In the genomic region with DNA sequence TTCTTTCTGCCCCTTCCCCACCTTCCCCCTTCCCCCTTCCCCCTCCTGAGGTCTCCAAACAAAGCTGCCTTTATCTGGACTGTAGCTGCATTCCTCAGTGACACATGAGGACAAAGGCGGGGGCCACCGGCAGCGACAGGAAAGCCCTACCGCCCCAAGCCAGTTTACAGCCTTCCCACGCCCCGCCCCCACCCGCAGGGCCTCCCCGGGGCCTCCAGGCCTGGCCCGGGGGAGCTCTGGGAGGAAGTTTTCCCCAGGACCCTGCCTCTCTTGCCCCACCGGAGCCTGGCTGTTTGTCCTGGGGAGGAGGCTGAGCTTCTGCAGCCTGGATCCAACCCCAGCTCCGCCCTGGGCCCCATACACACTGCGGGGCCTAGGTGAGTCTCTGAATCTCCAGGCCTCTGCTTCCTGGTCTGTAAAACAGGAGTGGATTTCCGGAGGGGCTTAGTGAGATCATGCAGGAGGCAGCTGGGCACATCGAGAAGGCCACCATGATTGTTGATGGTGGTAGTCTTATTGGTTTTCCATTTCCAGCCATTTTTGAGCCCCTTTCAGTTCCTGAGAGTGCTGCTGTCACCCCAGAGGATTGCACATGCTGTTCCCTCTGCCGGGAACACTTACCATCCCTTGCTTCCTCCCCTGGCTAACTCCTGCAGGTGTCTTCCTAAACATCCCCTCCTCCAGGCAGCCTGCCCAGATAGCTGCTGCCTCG, we compare ENCODE assay signal across 1 cellular context.
TF ChIP-seq lines count a peak whose summit lies in the region.

No MANE protein-coding gene starts in this region.

TF ChIP-seq in HEK293, 187 proteins besides CTCF, POLR2A, EP300 and RAD21 (continued from another document):
- TF ChIP-seq, protein P1, sequence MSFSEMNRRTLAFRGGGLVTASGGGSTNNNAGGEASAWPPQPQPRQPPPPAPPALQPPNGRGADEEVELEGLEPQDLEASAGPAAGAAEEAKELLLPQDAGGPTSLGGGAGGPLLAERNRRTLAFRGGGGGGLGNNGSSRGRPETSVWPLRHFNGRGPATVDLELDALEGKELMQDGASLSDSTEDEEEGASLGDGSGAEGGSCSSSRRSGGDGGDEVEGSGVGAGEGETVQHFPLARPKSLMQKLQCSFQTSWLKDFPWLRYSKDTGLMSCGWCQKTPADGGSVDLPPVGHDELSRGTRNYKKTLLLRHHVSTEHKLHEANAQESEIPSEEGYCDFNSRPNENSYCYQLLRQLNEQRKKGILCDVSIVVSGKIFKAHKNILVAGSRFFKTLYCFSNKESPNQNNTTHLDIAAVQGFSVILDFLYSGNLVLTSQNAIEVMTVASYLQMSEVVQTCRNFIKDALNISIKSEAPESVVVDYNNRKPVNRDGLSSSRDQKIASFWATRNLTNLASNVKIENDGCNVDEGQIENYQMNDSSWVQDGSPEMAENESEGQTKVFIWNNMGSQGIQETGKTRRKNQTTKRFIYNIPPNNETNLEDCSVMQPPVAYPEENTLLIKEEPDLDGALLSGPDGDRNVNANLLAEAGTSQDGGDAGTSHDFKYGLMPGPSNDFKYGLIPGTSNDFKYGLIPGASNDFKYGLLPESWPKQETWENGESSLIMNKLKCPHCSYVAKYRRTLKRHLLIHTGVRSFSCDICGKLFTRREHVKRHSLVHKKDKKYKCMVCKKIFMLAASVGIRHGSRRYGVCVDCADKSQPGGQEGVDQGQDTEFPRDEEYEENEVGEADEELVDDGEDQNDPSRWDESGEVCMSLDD (tag by site-specific recombination; IDR thresholded peaks at IDR 0.05): no peak
